ENCODE assay signal across 22 cellular contexts in genomic region chrX:87272491-87272890, GRCh38.
DNase-seq lines count a peak whose midpoint lies in the region; ATAC-seq, FAIRE-seq and TF ChIP-seq lines count a peak whose summit lies in the region.
"Had no signal": no experiment of that assay in that cellular context is flagged by ENCODE, and none has a peak within 500 bp of the region (broad histone marks: within the 10 kb centered on the region; RNA-seq: fewer than 3 reads in every experiment).

No MANE protein-coding gene starts in this region.

- H3K27ac ChIP-seq in GM23338 (ENCODE audit: low read depth) (no peak overlapping the region), H1 (ENCODE audit: low read depth, low read length) (no peak overlapping the region), neural cell (ENCODE audit: low read length) (peak overlapping the region; percentile 15)
- H3K27ac ChIP-seq: A549, GM23248 had no signal

- no peak overlapping the region for H2BK15ac ChIP-seq in H1 (ENCODE audit: low read length)

- no peaks in the 10 kb centered on the region for H3K79me2 ChIP-seq in GM23338 (replicated peaks; ENCODE audit: insufficient read depth)
- no peaks in the 10 kb centered on the region for H3K79me2 ChIP-seq in H1 (ENCODE audit: control insufficient read depth in 1 of 2, insufficient read depth in 2 of 2, low read length in 2 of 2)
- H3K79me2 ChIP-seq in neural cell (replicated peaks; ENCODE audit: insufficient read depth, low read length): no peaks in the 10 kb centered on the region

- H3K4me2 ChIP-seq in GM23338 (0 out of 2 replicates have a peak overlapping the region, but pooled peaks have one; percentile 8), H1 (ENCODE audit: insufficient read depth in 1 of 2, low read depth in 2 of 2, low read length in 2 of 2) (no peak overlapping the region; a peak in 1 of 4 replicates), neural cell (ENCODE audit: low read length) (no peak overlapping the region)
- H3K4me2 ChIP-seq: A549 had no signal

- no peak overlapping the region for H3K14ac ChIP-seq in H1 (ENCODE audit: insufficient read length)

- CTCF ChIA-PET in H1 (lab: Charles Lee; ENCODE audit: partially characterized antibody): no interaction called here

- no peak for TF ChIP-seq EP300 in H1 (IDR thresholded peaks at IDR 0.05; ENCODE audit: borderline replicate concordance in 1 of 2, low read depth in 2 of 2, low read length in 2 of 2)
- peak; percentile 84 for TF ChIP-seq EP300 in neural cell (conservative IDR thresholded peaks at IDR 0.05; ENCODE audit: poor library complexity, severe bottlenecking)

- no peaks in the 10 kb centered on the region for H3K9me2 ChIP-seq in GM23338 (ENCODE audit: insufficient read depth)
- no peaks in the 10 kb centered on the region for H3K9me2 ChIP-seq in neural cell (ENCODE audit: insufficient read depth, low read length)

- H2BK120ac ChIP-seq in H1 (replicated peaks; ENCODE audit: low read depth, low read length): no peak overlapping the region

- no peak overlapping the region for H4K5ac ChIP-seq in H1 (ENCODE audit: insufficient read length, low read depth, low read length)

- H4K8ac ChIP-seq in H1 (ENCODE audit: extremely low read depth, insufficient read depth, low read length): no peak overlapping the region

- no peak overlapping the region for H3K9ac ChIP-seq in H1 (replicated peaks in 1 of 4; ENCODE audit: extremely low read depth in 1 of 4, low read depth in 3 of 4, low read length in 3 of 4)
- H3K9ac ChIP-seq in neural cell (ENCODE audit: low read length): no peak overlapping the region
- H3K9ac ChIP-seq: GM23248 had no signal

- FAIRE-seq in H1 (lab: Jason Lieb, UNC): peak; percentile 63
- FAIRE-seq: GM12878, GM19239, H54 had no signal

- H3K23ac ChIP-seq in H1 (ENCODE audit: insufficient read length): no peak overlapping the region

- POLR2A ChIA-PET in H1 (lab: Charles Lee; ENCODE audit: partially characterized antibody): no interaction called here

- H3K4me3 ChIP-seq in GM23338 (no peak overlapping the region), H1 (ENCODE audit: extremely low read depth in 1 of 4, insufficient read depth in 2 of 4, low read depth in 3 of 4, low read length in 4 of 4) (no peak overlapping the region), neural cell (ENCODE audit: low read length) (no peak overlapping the region)
- H3K4me3 ChIP-seq: A549, GM12878, GM23248 had no signal

- no peak overlapping the region for H2BK20ac ChIP-seq in H1 (ENCODE audit: low read length)

- no peak overlapping the region for H2BK5ac ChIP-seq in H1 (ENCODE audit: low read depth, low read length)

- no peaks in the 10 kb centered on the region for H3K27me3 ChIP-seq in GM23338 (ENCODE audit: insufficient read depth)
- H3K27me3 ChIP-seq in H1 (replicated peaks in 1 of 4; ENCODE audit: control insufficient read depth in 3 of 4, extremely low read depth in 1 of 4, insufficient read depth in 3 of 4, low read length in 3 of 4): no peaks in the 10 kb centered on the region
- no peaks in the 10 kb centered on the region for H3K27me3 ChIP-seq in neural cell (ENCODE audit: insufficient read depth, low read depth, low read length)

- H4K20me1 ChIP-seq in GM23338 (replicated peaks; ENCODE audit: insufficient read depth) (no peaks in the 10 kb centered on the region), H1 (replicated peaks in 1 of 2; ENCODE audit: control insufficient read depth in 1 of 2, insufficient read depth in 2 of 2, low read length in 2 of 2) (no peaks in the 10 kb centered on the region), neural cell (ENCODE audit: insufficient read depth) (no peaks in the 10 kb centered on the region)

- no peaks in the 10 kb centered on the region for H3K36me3 ChIP-seq in GM23338 (ENCODE audit: insufficient read depth)
- H3K36me3 ChIP-seq in H1 (ENCODE audit: control insufficient read depth in 2 of 4, insufficient read depth in 4 of 4, low read length in 3 of 4): no peaks in the 10 kb centered on the region
- no peaks in the 10 kb centered on the region for H3K36me3 ChIP-seq in neural cell (ENCODE audit: insufficient read depth, low read length)

- TF ChIP-seq POLR2A in H1 (IDR thresholded peaks at IDR 0.05; ENCODE audit: control extremely low read depth in 1 of 2, low read depth in 2 of 2, low read length in 2 of 2): no peak

- no peak overlapping the region for H3K4me3 Mint-ChIP-seq in GM23338
- H3K4me3 Mint-ChIP-seq: CD4-positive, alpha-beta memory T cell had no signal

- H3K18ac ChIP-seq in H1 (ENCODE audit: extremely low read depth, low read length): no peak overlapping the region

- H3K4ac ChIP-seq in H1 (replicated peaks; ENCODE audit: insufficient read length, low read depth, low read length): no peak overlapping the region

- H2AK5ac ChIP-seq in H1 (ENCODE audit: low read depth, low read length): no peak overlapping the region

- H2BK12ac ChIP-seq in H1 (ENCODE audit: low read depth, low read length): no peak overlapping the region

- H3K9me3 Mint-ChIP-seq in GM23338: peaks cover 4% of the 10 kb centered on the region; the same call in 1 of the 3 replicates

- no peak for TF ChIP-seq CTCF in GM23338 (conservative IDR thresholded peaks at IDR 0.05; ENCODE audit: low read depth in 2 of 2)
- TF ChIP-seq CTCF in H1 (IDR thresholded peaks at IDR 0.05; ENCODE audit: control extremely low read depth in 1 of 3, insufficient read depth in 1 of 3, low read depth in 1 of 3, low read length in 3 of 3): no peak
- TF ChIP-seq CTCF in neural cell (IDR thresholded peaks at IDR 0.05; ENCODE audit: poor library complexity, severe bottlenecking): no peak

- no peak overlapping the region for H2AFZ ChIP-seq in GM23338
- H2AFZ ChIP-seq in H1 (ENCODE audit: low read length): no peak overlapping the region
- no peak overlapping the region for H2AFZ ChIP-seq in neural cell (ENCODE audit: low read depth, low read length)
- H2AFZ ChIP-seq: GM23248 had no signal

- no peak overlapping the region for H4K91ac ChIP-seq in H1 (replicated peaks; ENCODE audit: insufficient read length, low read length)

- ATAC-seq in GM23338 (no peak), HG03097 (IDR thresholded peaks at IDR 0.05; ENCODE audit: low FRiP score, unreplicated experiment) (no peak)
- ATAC-seq: A549, GM12878 had no signal

- H3K56ac ChIP-seq in H1 (replicated peaks; ENCODE audit: insufficient read length, low read depth, low read length): no peak overlapping the region

- H3K27me3 Mint-ChIP-seq in GM23338 (ENCODE audit: insufficient read depth, low read depth, poor library complexity): peaks cover 2% of the 10 kb centered on the region
- H3K27me3 Mint-ChIP-seq: CD4-positive, alpha-beta memory T cell had no signal

- H3K4me1 ChIP-seq in GM23338 (ENCODE audit: insufficient read depth) (peaks cover 10% of the 10 kb centered on the region; the same call in 1 of the 2 replicates), H1 (replicated peaks in 1 of 4; ENCODE audit: control insufficient read depth in 3 of 4, insufficient read depth in 4 of 4, low read length in 3 of 4) (peaks cover 0 to 2% (median 0%) of the 10 kb centered on the region in 4 experiments; a peak in 1 of 7 replicates)
- H3K4me1 ChIP-seq: A549 had no signal

- H3F3A ChIP-seq in GM23338 (replicated peaks; ENCODE audit: low read depth): no peaks in the 10 kb centered on the region
- H3F3A ChIP-seq in neural cell (ENCODE audit: insufficient read depth, low read length, poor library complexity, severe bottlenecking): no peaks in the 10 kb centered on the region

- H3K23me2 ChIP-seq in H1 (ENCODE audit: low read depth, low read length): no peaks in the 10 kb centered on the region

- H3K27ac Mint-ChIP-seq in GM23338: peak overlapping the region; percentile 61; the same call in 1 of the 2 replicates
- H3K27ac Mint-ChIP-seq: CD4-positive, alpha-beta memory T cell had no signal

- no peaks in the 10 kb centered on the region for H3K36me3 Mint-ChIP-seq in GM23338 (ENCODE audit: low read depth)
- H3K36me3 Mint-ChIP-seq: CD4-positive, alpha-beta memory T cell had no signal

- peaks cover 8% of the 10 kb centered on the region; the same call in 2 of the 3 replicates for H3K4me1 Mint-ChIP-seq in GM23338
- H3K4me1 Mint-ChIP-seq: CD4-positive, alpha-beta memory T cell had no signal

- H3K9me3 ChIP-seq in H1 (ENCODE audit: insufficient read depth in 2 of 2, low read depth in 1 of 2, low read length in 1 of 2) (no peaks in the 10 kb centered on the region), neural cell (ENCODE audit: low read length) (no peaks in the 10 kb centered on the region)
- H3K9me3 ChIP-seq: A549 had no signal

- no peak for TF ChIP-seq RAD21 in H1 (IDR thresholded peaks at IDR 0.05 in 1 of 2, conservative IDR thresholded peaks at IDR 0.05 in 1 of 2; ENCODE audit: low read depth in 2 of 2, low read length in 2 of 2)
- TF ChIP-seq RAD21 in neural cell (conservative IDR thresholded peaks at IDR 0.05): no peak

- DNase-seq in GM23338 (ENCODE audit: low spot score): no peak
- no peak for DNase-seq in H1 (ENCODE audit: low read depth in 1 of 2, low spot score in 2 of 2)
- no peak for DNase-seq in cerebellum (ENCODE audit: low spot score)
- DNase-seq in AG08396 (ENCODE audit: low spot score): no peak
- DNase-seq: 8988T; ACHN; C1 segment of cervical spinal cord; Calu3; CD4-positive, alpha-beta memory T cell; COR-L47; DMS 273 treated with DMSO at 0.1 percent for 48 hours; DMS79; EL; GDM1; GM23248; HCEC 1CT had no signal

- H3K79me1 ChIP-seq in H1 (ENCODE audit: low read depth, low read length): no peaks in the 10 kb centered on the region

TF ChIP-seq in GM23338, 12 proteins besides CTCF, POLR2A, EP300 and RAD21 (continues in another document):
- TF ChIP-seq EZH2 (IDR thresholded peaks at IDR 0.05; ENCODE audit: low read depth, unreplicated experiment) (no peak), ZNF331 (CRISPR knock-in tag; IDR thresholded peaks at IDR 0.05; ENCODE audit: low read depth) (no peak), EZH2phosphoT487 (IDR thresholded peaks at IDR 0.05; ENCODE audit: unreplicated experiment) (no peak), CREB1 (CRISPR knock-in tag; IDR thresholded peaks at IDR 0.05; ENCODE audit: low read depth) (no peak), ZNF114 (CRISPR knock-in tag; IDR thresholded peaks at IDR 0.05) (no peak)

TF ChIP-seq in H1, 55 proteins besides CTCF, POLR2A, EP300 and RAD21 (continues in another document):
- no peak for TF ChIP-seq SP1 (IDR thresholded peaks at IDR 0.05; ENCODE audit: low read depth, low read length)
- no peak for TF ChIP-seq SP2 (IDR thresholded peaks at IDR 0.05; ENCODE audit: low read length)

TF ChIP-seq in neural cell, 6 proteins besides CTCF, POLR2A, EP300 and RAD21:
- peak; percentile 66 for TF ChIP-seq POLR2AphosphoS5 (IDR thresholded peaks at IDR 0.05)
- no peak for TF ChIP-seq TAF1 (IDR thresholded peaks at IDR 0.05; ENCODE audit: low read depth)
